8 cellular contexts compared by ENCODE assay signal in genomic region chr7:12257582-12257981, GRCh38. TPM values are rescaled to one million over a fixed set of nuclear protein-coding genes. Genes with fewer than 3 reads are reported as not detected.
DNase-seq lines count a peak whose midpoint lies in the region; ATAC-seq and TF ChIP-seq lines count a peak whose summit lies in the region.

No MANE protein-coding gene starts in this region.

- no peaks in the 10 kb centered on the region for H3K36me3 ChIP-seq in KMS-11 (ENCODE audit: insufficient read depth)
- H3K36me3 ChIP-seq in adipocyte (ENCODE audit: control insufficient read depth, insufficient read depth, low read length, severe bottlenecking): no peaks in the 10 kb centered on the region
- no peaks in the 10 kb centered on the region for H3K36me3 ChIP-seq in mucosa of rectum (ENCODE audit: control insufficient read depth in 2 of 2, insufficient read depth in 2 of 2, low read length in 2 of 2)
- H3K36me3 ChIP-seq in psoas muscle (ENCODE audit: insufficient read depth in 1 of 2, low read depth in 1 of 2): no peaks in the 10 kb centered on the region

- intact Hi-C loops in psoas muscle (cut with DNase I): no loop called here

- H3K4me3 ChIP-seq in KMS-11 (IDR thresholded peaks at IDR 0.05; ENCODE audit: insufficient read depth, low read depth, low read length) (no peak overlapping the region), adipocyte (ENCODE audit: low read length) (peak overlapping the region; percentile 61), mucosa of rectum (ENCODE audit: low read length in 2 of 2) (peak overlapping the region; percentile 44 to 62), psoas muscle (no peak overlapping the region)

- no peak overlapping the region for H2AFZ ChIP-seq in KMS-11 (ENCODE audit: low read depth)

- ATAC-seq in GM21737 (IDR thresholded peaks at IDR 0.05; ENCODE audit: unreplicated experiment) (peak; percentile 100), psoas muscle (no peak)

- DNase-seq in SKM-1 treated with dmso at 0.1 percent for 144 hours (lab: John Stamatoyannopoulos, UW; ENCODE audit: unreplicated experiment): peak; percentile 5
- no peak for DNase-seq in SKM-1 (lab: John Stamatoyannopoulos, UW; ENCODE audit: unreplicated experiment)
- DNase-seq in adipocyte (ENCODE audit: low read depth): peak; percentile 36
- no peak for DNase-seq in psoas muscle
- DNase-seq in NCI-H2081 (lab: John Stamatoyannopoulos, UW): no peak

- H3K9me3 ChIP-seq in adipocyte (ENCODE audit: control insufficient read depth, low read length) (no peaks in the 10 kb centered on the region), mucosa of rectum (ENCODE audit: control insufficient read depth in 2 of 2, low read length in 2 of 2) (peaks cover 0 to 2% of the 10 kb centered on the region in 2 donors), psoas muscle (peaks cover 6% of the 10 kb centered on the region)

- TF ChIP-seq CTCF in KMS-11 (conservative IDR thresholded peaks at IDR 0.05; ENCODE audit: low read depth, low read length) (no peak), psoas muscle (IDR thresholded peaks at IDR 0.05) (no peak)

- peaks cover 15% of the 10 kb centered on the region for H3K4me1 ChIP-seq in KMS-11 (ENCODE audit: low read depth, poor library complexity, severe bottlenecking)
- peaks cover 5% of the 10 kb centered on the region for H3K4me1 ChIP-seq in adipocyte (ENCODE audit: control insufficient read depth, insufficient read depth, low read length)
- H3K4me1 ChIP-seq in mucosa of rectum (ENCODE audit: control insufficient read depth in 2 of 2, insufficient read depth in 2 of 2, low read length in 2 of 2): no peaks in the 10 kb centered on the region
- H3K4me1 ChIP-seq in psoas muscle: no peaks in the 10 kb centered on the region

- H3K9ac ChIP-seq in KMS-11: no peak overlapping the region
- H3K9ac ChIP-seq in adipocyte (ENCODE audit: low read length): no peak overlapping the region
- no peak overlapping the region for H3K9ac ChIP-seq in mucosa of rectum (ENCODE audit: low read depth in 1 of 2, low read length in 2 of 2)

- H3K27me3 ChIP-seq in KMS-11 (ENCODE audit: insufficient read depth, low read depth) (0 out of 2 replicates have a peak, but pooled peaks cover 4% of the 10 kb centered on the region), adipocyte (replicated peaks; ENCODE audit: control insufficient read depth, insufficient read depth, low read length) (no peaks in the 10 kb centered on the region), mucosa of rectum (ENCODE audit: control insufficient read depth in 2 of 2, insufficient read depth in 2 of 2, low read length in 2 of 2) (no peaks in the 10 kb centered on the region), psoas muscle (ENCODE audit: insufficient read depth in 3 of 3, low read length in 2 of 3) (no peaks in the 10 kb centered on the region)

- H3K79me2 ChIP-seq in KMS-11 (ENCODE audit: insufficient read depth, low read depth): no peaks in the 10 kb centered on the region

- no peak overlapping the region for H3K27ac ChIP-seq in KMS-11
- H3K27ac ChIP-seq in mucosa of rectum (ENCODE audit: low read depth in 2 of 2, low read length in 2 of 2): no peak overlapping the region
- no peak overlapping the region for H3K27ac ChIP-seq in psoas muscle

- H3K4me2 ChIP-seq in KMS-11: peak overlapping the region; percentile 38

- 75 to 77% (median 75%) methylated on average over 2 of the region's 2 CpGs for WGBS in psoas muscle, 3 donors

- H4K20me1 ChIP-seq in KMS-11 (ENCODE audit: insufficient read depth): no peaks in the 10 kb centered on the region

RNA-seq across cellular contexts. Expression of gene TMEM106B, which starts 46.5 kb away (rescaled TPM):
- total RNA-seq in psoas muscle: 10 to 100 TPM; 31.7 to 47.1 (median 39.5) TPM
- 10 to 100 TPM; 12.5 to 24.0 (median 13.9) TPM for polyA plus RNA-seq in psoas muscle

Comparison
In these comparisons a context has a peak if more than half of its experiments do, and no peak if none do; other contexts are left out.
1. DNase-seq: peak in SKM-1 treated with dmso at 0.1 percent for 144 hours (single experiment) and adipocyte (single experiment); none in SKM-1 (single experiment), psoas muscle (0 of 2) and NCI-H2081 (0 of 2).
2. H3K4me3 ChIP-seq: peak in adipocyte (single experiment) and mucosa of rectum (2 of 2); none in KMS-11 (single experiment) and psoas muscle (single experiment).